ENCODE assay signal across 8 cellular contexts in genomic region chr7:103445228-103446020, GRCh38. TPM values are rescaled to one million over a fixed set of nuclear protein-coding genes. Genes with fewer than 3 reads are reported as not detected.
DNase-seq lines count a peak whose midpoint lies in the region; ATAC-seq, FAIRE-seq and TF ChIP-seq lines count a peak whose summit lies in the region.

No MANE protein-coding gene starts in this region.

- H3K4me1 ChIP-seq in BE2C: peaks cover 3% of the 10 kb centered on the region; the same call in 1 of the 2 replicates
- no peaks in the 10 kb centered on the region for H3K4me1 ChIP-seq in Karpas-422 (ENCODE audit: low read length)

- no peaks in the 10 kb centered on the region for H3K4me1 Mint-ChIP-seq in activated T-helper 1 cell treated with anti-CD3 and anti-CD28 coated beads, Interleukin-12 subunit alpha, Interleukin-12 subunit beta, Interleukin-2, Interleukin-4 antibody, amounts not matched to agents 30 ng/mL and 10 ng/mL and 1 ng/mL, durations not matched to agents 14 hours and 24 hours and 36 hours (ENCODE audit: low read depth)
- peaks cover 16% of the 10 kb centered on the region for H3K4me1 Mint-ChIP-seq in stimulated activated naive CD8-positive, alpha-beta T cell treated with anti-CD3 and anti-CD28 coated beads, Interleukin-15, amount 100 ng/mL, for 72 hours

- no peak overlapping the region for H3K9ac ChIP-seq in Karpas-422 (ENCODE audit: low read length)

- H3K27me3 ChIP-seq in BE2C (peaks cover 28% of the 10 kb centered on the region), Karpas-422 (ENCODE audit: low read length) (0 out of 2 replicates have a peak, but pooled peaks cover 3% of the 10 kb centered on the region)

- no peaks in the 10 kb centered on the region for H3K9me3 Mint-ChIP-seq in activated T-helper 1 cell treated with anti-CD3 and anti-CD28 coated beads, Interleukin-12 subunit alpha, Interleukin-12 subunit beta, Interleukin-2, Interleukin-4 antibody, amounts not matched to agents 30 ng/mL and 10 ng/mL and 1 ng/mL, durations not matched to agents 14 hours and 24 hours and 36 hours
- no peaks in the 10 kb centered on the region for H3K9me3 Mint-ChIP-seq in stimulated activated naive CD8-positive, alpha-beta T cell treated with anti-CD3 and anti-CD28 coated beads, Interleukin-15, amount 100 ng/mL, for 72 hours

- H3K79me2 ChIP-seq in Karpas-422 (ENCODE audit: low read length): no peaks in the 10 kb centered on the region

- no peaks in the 10 kb centered on the region for H3K36me3 Mint-ChIP-seq in activated T-helper 1 cell treated with anti-CD3 and anti-CD28 coated beads, Interleukin-12 subunit alpha, Interleukin-12 subunit beta, Interleukin-2, Interleukin-4 antibody, amounts not matched to agents 30 ng/mL and 10 ng/mL and 1 ng/mL, durations not matched to agents 14 hours and 24 hours and 36 hours (ENCODE audit: low read depth)

- H4K20me1 ChIP-seq in Karpas-422 (ENCODE audit: insufficient read depth, low read depth, low read length): no peaks in the 10 kb centered on the region

- no peaks in the 10 kb centered on the region for H3K9me2 ChIP-seq in Karpas-422 (replicated peaks; ENCODE audit: insufficient read depth, low read length)

- no peak overlapping the region for H3K4me2 ChIP-seq in Karpas-422 (ENCODE audit: low read depth, low read length, poor library complexity, severe bottlenecking)

- peak; percentile 20 for ATAC-seq in GM21786 (IDR thresholded peaks at IDR 0.05; ENCODE audit: unreplicated experiment)
- ATAC-seq in stimulated activated naive CD8-positive, alpha-beta T cell treated with anti-CD3 and anti-CD28 coated beads, Interleukin-15, amount 100 ng/mL, for 72 hours: peak; percentile 53

- no peak overlapping the region for H3K27ac ChIP-seq in Karpas-422 (ENCODE audit: low read length)

- intact Hi-C loops in activated T-helper 1 cell treated with anti-CD3 and anti-CD28 coated beads, Interleukin-12 subunit alpha, Interleukin-12 subunit beta, Interleukin-2, Interleukin-4 antibody, amounts not matched to agents 30 ng/mL and 10 ng/mL and 1 ng/mL, durations not matched to agents 14 hours and 24 hours and 36 hours (cut with micrococcal nuclease): loop anchor here (2.0 kb wide), 1 partner anchor 711 kb away; no protein-coding TSS in a partner anchor

- no peak for FAIRE-seq in urothelium cell line (lab: Jason Lieb, UNC)

- H2AFZ ChIP-seq in Karpas-422 (ENCODE audit: low read length): no peak overlapping the region

- no peaks in the 10 kb centered on the region for H3K36me3 ChIP-seq in BE2C
- H3K36me3 ChIP-seq in Karpas-422 (ENCODE audit: insufficient read depth, low read length): no peaks in the 10 kb centered on the region

- DNase-seq in BE2C (peak; percentile 61), iPS-NIHi7 (ENCODE audit: extremely low spot score) (peak; percentile 58), Karpas-422 (no peak), urothelium cell line (ENCODE audit: low spot score) (no peak), HCEC 1CT (no peak)
- DNase-seq in activated T-helper 1 cell treated with anti-CD3 and anti-CD28 coated beads, Interleukin-12 subunit alpha, Interleukin-12 subunit beta, Interleukin-2, Interleukin-4 antibody, amounts not matched to agents 30 ng/mL and 10 ng/mL and 1 ng/mL, durations not matched to agents 14 hours and 24 hours and 36 hours (ENCODE audit: low spot score): no peak
- peak; percentile 10 for DNase-seq in stimulated activated naive CD8-positive, alpha-beta T cell treated with anti-CD3 and anti-CD28 coated beads, Interleukin-15, amount 100 ng/mL, for 72 hours

- H3K27ac Mint-ChIP-seq in activated T-helper 1 cell treated with anti-CD3 and anti-CD28 coated beads, Interleukin-12 subunit alpha, Interleukin-12 subunit beta, Interleukin-2, Interleukin-4 antibody, amounts not matched to agents 30 ng/mL and 10 ng/mL and 1 ng/mL, durations not matched to agents 14 hours and 24 hours and 36 hours: no peak overlapping the region
- H3K27ac Mint-ChIP-seq in stimulated activated naive CD8-positive, alpha-beta T cell treated with anti-CD3 and anti-CD28 coated beads, Interleukin-15, amount 100 ng/mL, for 72 hours: no peak overlapping the region

- H3K9me3 ChIP-seq in BE2C (no peaks in the 10 kb centered on the region), Karpas-422 (ENCODE audit: low read length) (no peaks in the 10 kb centered on the region)

- H3K4me3 Mint-ChIP-seq in activated T-helper 1 cell treated with anti-CD3 and anti-CD28 coated beads, Interleukin-12 subunit alpha, Interleukin-12 subunit beta, Interleukin-2, Interleukin-4 antibody, amounts not matched to agents 30 ng/mL and 10 ng/mL and 1 ng/mL, durations not matched to agents 14 hours and 24 hours and 36 hours: peak overlapping the region; percentile 68
- peak overlapping the region; percentile 87 for H3K4me3 Mint-ChIP-seq in stimulated activated naive CD8-positive, alpha-beta T cell treated with anti-CD3 and anti-CD28 coated beads, Interleukin-15, amount 100 ng/mL, for 72 hours

- H3K4me3 ChIP-seq in BE2C (ENCODE audit: low read depth, low read length): peak overlapping the region; percentile 61
- H3K4me3 ChIP-seq in Karpas-422 (ENCODE audit: low read length): no peak overlapping the region

- H3K27me3 Mint-ChIP-seq in activated T-helper 1 cell treated with anti-CD3 and anti-CD28 coated beads, Interleukin-12 subunit alpha, Interleukin-12 subunit beta, Interleukin-2, Interleukin-4 antibody, amounts not matched to agents 30 ng/mL and 10 ng/mL and 1 ng/mL, durations not matched to agents 14 hours and 24 hours and 36 hours (ENCODE audit: insufficient read depth): peaks cover 54% of the 10 kb centered on the region
- peaks cover 91% of the 10 kb centered on the region for H3K27me3 Mint-ChIP-seq in stimulated activated naive CD8-positive, alpha-beta T cell treated with anti-CD3 and anti-CD28 coated beads, Interleukin-15, amount 100 ng/mL, for 72 hours

- TF ChIP-seq CTCF in BE2C (IDR thresholded peaks at IDR 0.05; ENCODE audit: low read depth, low read length): no peak

RNA-seq across cellular contexts. Expression of gene SLC26A5, which starts 0.6 kb away (rescaled TPM):
- not detected for polyA plus RNA-seq in BE2C (2012; ENCODE audit: insufficient read depth, insufficient read length, low read depth)
- total RNA-seq in activated T-helper 1 cell treated with anti-CD3 and anti-CD28 coated beads, Interleukin-12 subunit alpha, Interleukin-12 subunit beta, Interleukin-2, Interleukin-4 antibody, amounts not matched to agents 30 ng/mL and 10 ng/mL and 1 ng/mL, durations not matched to agents 14 hours and 24 hours and 36 hours: not detected in 2 replicates
- total RNA-seq in Karpas-422 (2014; rRNA removed; shearing (Covaris generic); ENCODE audit: low replicate concordance): not detected in 2 replicates

Comparison
In these comparisons a context has a peak if more than half of its experiments do, and no peak if none do; other contexts are left out.
1. DNase-seq: peak in BE2C (single experiment), iPS-NIHi7 (single experiment) and stimulated activated naive CD8-positive, alpha-beta T cell treated with anti-CD3 and anti-CD28 coated beads, Interleukin-15, amount 100 ng/mL, for 72 hours (2 of 2); none in activated T-helper 1 cell treated with anti-CD3 and anti-CD28 coated beads, Interleukin-12 subunit alpha, Interleukin-12 subunit beta, Interleukin-2, Interleukin-4 antibody, amounts not matched to agents 30 ng/mL and 10 ng/mL and 1 ng/mL, durations not matched to agents 14 hours and 24 hours and 36 hours (single experiment), Karpas-422 (single experiment), urothelium cell line (single experiment) and HCEC 1CT (single experiment).